Comparison of ENCODE assay signal across 9 cellular contexts in the genomic region with DNA sequence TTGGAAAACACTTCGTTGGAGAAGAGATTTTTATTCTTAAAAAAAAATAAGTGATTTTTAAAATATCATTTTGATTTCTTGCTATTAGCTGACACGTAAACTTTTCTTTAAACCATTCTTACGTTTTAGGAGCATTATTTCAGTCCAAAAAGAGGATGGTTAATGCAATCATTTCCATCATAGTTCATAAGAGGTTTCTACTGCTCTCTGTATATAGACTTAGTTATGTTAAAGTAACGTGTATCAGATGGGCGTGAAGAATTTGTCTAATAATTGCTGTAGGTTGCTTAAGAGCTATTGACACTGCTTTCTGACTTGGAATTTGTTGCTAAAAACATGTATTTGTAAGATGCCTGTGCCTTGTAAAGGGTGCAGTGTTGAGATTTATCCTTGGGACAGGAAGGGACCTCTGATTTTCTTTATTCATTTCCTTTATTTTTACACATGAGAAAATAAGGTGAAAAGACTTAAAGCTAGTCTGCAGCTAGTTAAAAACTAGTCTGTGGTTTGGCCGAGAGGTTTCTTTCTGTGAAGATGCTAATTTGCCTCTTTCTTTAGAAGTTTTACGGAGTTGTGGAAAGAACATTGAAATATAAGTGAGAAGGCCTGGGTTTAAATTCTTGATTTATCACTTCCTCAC. TPM values are rescaled to one million over a fixed set of nuclear protein-coding genes. Genes with fewer than 3 reads are reported as not detected.
A peak's percentile ranks its signal among the peaks of the same experiment; 100 is the strongest.
DNase-seq lines count a peak whose midpoint lies in the region; ATAC-seq and TF ChIP-seq lines count a peak whose summit lies in the region.
"Had no signal": no experiment of that assay in that cellular context is flagged by ENCODE, and none has a peak within 500 bp of the region (broad histone marks: within the 10 kb centered on the region; RNA-seq: fewer than 3 reads in every experiment).

No MANE protein-coding gene starts in this region.

- DNase-seq in T-helper 1 cell (no peak), Ammon's horn (ENCODE audit: low spot score) (no peak)
- no peak for DNase-seq in stimulated activated naive CD8-positive, alpha-beta T cell treated with anti-CD3 and anti-CD28 coated beads, Interleukin-15, amount 100 ng/mL, for 72 hours
- no peak for DNase-seq in effector CD4-positive, alpha-beta T cell
- DNase-seq: 8988T had no signal

- H3K4me1 ChIP-seq in gastroesophageal sphincter, result peaks cover 22 to 78% (median 30%) of the 10 kb centered on the region in 3 donors

- peak overlapping the region; percentile 85 for H3K4me3 Mint-ChIP-seq in T-helper 1 cell treated with Interleukin-12 subunit alpha and Interleukin-12 subunit beta and Interleukin-4 antibody, amounts not matched to agents 30 μg/mL and 1 μg/mL, for 36 hours
- H3K4me3 Mint-ChIP-seq in stimulated activated naive CD8-positive, alpha-beta T cell treated with anti-CD3 and anti-CD28 coated beads, Interleukin-15, amount 100 ng/mL, for 72 hours, result peak overlapping the region; percentile 73 to 87

- H3K27ac Mint-ChIP-seq in T-helper 1 cell treated with Interleukin-12 subunit alpha and Interleukin-12 subunit beta and Interleukin-4 antibody, amounts not matched to agents 30 μg/mL and 1 μg/mL, for 36 hours, result peak overlapping the region; percentile 91
- H3K27ac Mint-ChIP-seq in stimulated activated naive CD8-positive, alpha-beta T cell treated with anti-CD3 and anti-CD28 coated beads, Interleukin-15, amount 100 ng/mL, for 72 hours, result peak overlapping the region; percentile 48 to 89

- WGBS in gastroesophageal sphincter (ENCODE audit: low coverage in 1 of 2), 2 donors, result 11 to 18% methylated on average over 7 of the region's 7 CpGs

- no peaks in the 10 kb centered on the region for H3K36me3 ChIP-seq in gastroesophageal sphincter

- H3K27me3 ChIP-seq in gastroesophageal sphincter, result no peaks in the 10 kb centered on the region

- TF ChIP-seq CTCF in WI38 (IDR thresholded peaks at IDR 0.05; ENCODE audit: low read depth, low read length) (no peak), gastroesophageal sphincter (IDR thresholded peaks at IDR 0.05) (no peak)

- no peaks in the 10 kb centered on the region for H3K27me3 Mint-ChIP-seq in T-helper 1 cell treated with Interleukin-12 subunit alpha and Interleukin-12 subunit beta and Interleukin-4 antibody, amounts not matched to agents 30 μg/mL and 1 μg/mL, for 36 hours (ENCODE audit: low read depth)
- no peaks in the 10 kb centered on the region for H3K27me3 Mint-ChIP-seq in stimulated activated naive CD8-positive, alpha-beta T cell treated with anti-CD3 and anti-CD28 coated beads, Interleukin-15, amount 100 ng/mL, for 72 hours

- peak overlapping the region; percentile 17 for H3K4me3 ChIP-seq in WI38 (ENCODE audit: low read depth, low read length)
- H3K4me3 ChIP-seq in gastroesophageal sphincter, result peak overlapping the region; percentile 73 to 99

- H3K27ac ChIP-seq in gastroesophageal sphincter, result peak overlapping the region; percentile 95 to 100 (median 98)

- H3K9me3 ChIP-seq in gastroesophageal sphincter, result no peaks in the 10 kb centered on the region

- H3K9me3 Mint-ChIP-seq in T-helper 1 cell treated with Interleukin-12 subunit alpha and Interleukin-12 subunit beta and Interleukin-4 antibody, amounts not matched to agents 30 μg/mL and 1 μg/mL, for 36 hours, result no peaks in the 10 kb centered on the region
- no peaks in the 10 kb centered on the region for H3K9me3 Mint-ChIP-seq in stimulated activated naive CD8-positive, alpha-beta T cell treated with anti-CD3 and anti-CD28 coated beads, Interleukin-15, amount 100 ng/mL, for 72 hours

- no peak for ATAC-seq in gastroesophageal sphincter
- no peak for ATAC-seq in stimulated activated naive CD8-positive, alpha-beta T cell treated with anti-CD3 and anti-CD28 coated beads, Interleukin-15, amount 100 ng/mL, for 72 hours
- no peak for ATAC-seq in HG03280 (IDR thresholded peaks at IDR 0.05; ENCODE audit: unreplicated experiment)

- H3K4me1 Mint-ChIP-seq in T-helper 1 cell treated with Interleukin-12 subunit alpha and Interleukin-12 subunit beta and Interleukin-4 antibody, amounts not matched to agents 30 μg/mL and 1 μg/mL, for 36 hours (ENCODE audit: low read depth), result peaks cover 58% of the 10 kb centered on the region
- peaks cover 61% of the 10 kb centered on the region for H3K4me1 Mint-ChIP-seq in stimulated activated naive CD8-positive, alpha-beta T cell treated with anti-CD3 and anti-CD28 coated beads, Interleukin-15, amount 100 ng/mL, for 72 hours

- TF ChIP-seq EP300 in gastroesophageal sphincter (IDR thresholded peaks at IDR 0.05), result no peak

- H3K36me3 Mint-ChIP-seq in T-helper 1 cell treated with Interleukin-12 subunit alpha and Interleukin-12 subunit beta and Interleukin-4 antibody, amounts not matched to agents 30 μg/mL and 1 μg/mL, for 36 hours (ENCODE audit: low read depth), result peaks cover 21% of the 10 kb centered on the region

- no peak for TF ChIP-seq POLR2A in gastroesophageal sphincter (IDR thresholded peaks at IDR 0.05)

RNA-seq across cellular contexts. Expression of a gene that starts 2.9 kb away (rescaled TPM):
- 100 to 1,000 TPM in 3 of 4 donors, 10 to 100 TPM in 1; 84.7 to 137 (median 122) TPM for total RNA-seq in gastroesophageal sphincter

RNA-seq across cellular contexts. Expression of a gene that starts 37.0 kb away (rescaled TPM):
- total RNA-seq in gastroesophageal sphincter, result 100 to 1,000 TPM; 136 to 230 (median 176) TPM
